9 cellular contexts compared by ENCODE assay signal in the genomic region with DNA sequence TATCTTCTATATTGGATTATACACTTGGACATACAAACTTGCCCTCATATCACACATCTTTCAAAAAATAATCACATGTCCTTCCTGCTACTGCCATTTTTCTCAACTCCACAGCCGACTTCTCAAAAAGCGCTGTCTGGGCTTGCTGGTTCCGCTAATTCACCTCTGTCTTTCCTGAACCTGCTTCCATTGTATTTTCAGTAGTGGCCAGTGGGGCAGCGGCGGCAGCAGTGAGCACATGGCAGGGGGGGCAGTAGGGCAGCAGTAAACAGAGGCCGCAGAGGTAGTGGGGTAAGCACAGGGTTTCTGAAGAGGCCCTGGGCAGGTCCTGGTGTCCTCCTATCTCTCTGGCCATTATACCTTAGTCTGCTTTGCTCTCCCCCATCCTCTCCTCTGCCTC.
A peak's percentile ranks its signal among the peaks of the same experiment; 100 is the strongest.
DNase-seq lines count a peak whose midpoint lies in the region; ATAC-seq, FAIRE-seq and TF ChIP-seq lines count a peak whose summit lies in the region.
"Had no signal": no experiment of that assay in that cellular context is flagged by ENCODE, and none has a peak within 500 bp of the region (broad histone marks: within the 10 kb centered on the region; RNA-seq: fewer than 3 reads in every experiment).

No MANE protein-coding gene starts in this region.

- H3K27ac ChIP-seq in DND-41 (ENCODE audit: low read length) (no peak overlapping the region), K562 (ENCODE audit: extremely low read depth, low read depth, low read length) (no peak overlapping the region)

- no peaks in the 10 kb centered on the region; the same call in 1 of the 2 replicates for H4K20me1 ChIP-seq in DND-41 (ENCODE audit: insufficient read depth, low read length)
- no peaks in the 10 kb centered on the region for H4K20me1 ChIP-seq in K562 (replicated peaks; ENCODE audit: control insufficient read depth, insufficient read depth, low read length)

- no peak overlapping the region for H3K4me3 Mint-ChIP-seq in neural crest cell
- no peak overlapping the region for H3K4me3 Mint-ChIP-seq in activated CD8-positive, alpha-beta T cell treated with anti-CD3 and anti-CD28 coated beads for 36 hours

- no peak for TF ChIP-seq EP300 in K562 (IDR thresholded peaks at IDR 0.05; ENCODE audit: low read length)

- FAIRE-seq in K562 (lab: Jason Lieb, UNC): peak; percentile 51

- TF ChIP-seq POLR2A in K562 (conservative IDR thresholded peaks at IDR 0.05): no peak

- no peaks in the 10 kb centered on the region for H3K36me3 Mint-ChIP-seq in neural crest cell (ENCODE audit: low read depth)
- no peaks in the 10 kb centered on the region for H3K36me3 Mint-ChIP-seq in activated CD8-positive, alpha-beta T cell treated with anti-CD3 and anti-CD28 coated beads for 36 hours (ENCODE audit: low read depth)

- H3K9ac ChIP-seq in DND-41 (ENCODE audit: low read depth, low read length) (no peak overlapping the region), K562 (ENCODE audit: insufficient read depth in 1 of 2, low read depth in 2 of 2, low read length in 2 of 2) (no peak overlapping the region)

- H3K4me3 ChIP-seq in DND-41 (ENCODE audit: low read depth in 1 of 2, low read length in 2 of 2) (no peak overlapping the region), K562 (no peak overlapping the region)

- H3K9me1 ChIP-seq in K562 (ENCODE audit: control insufficient read depth, insufficient read depth, low read length): no peaks in the 10 kb centered on the region

- TF ChIP-seq RAD21 in K562 (CRISPR knock-in tag; conservative IDR thresholded peaks at IDR 0.05 in 1 of 2, IDR thresholded peaks at IDR 0.05 in 1 of 2): no peak

- in situ Hi-C loops in KBM-7 (cut with MboI; ENCODE audit: low pct_unique_long_range_greater_than_20kb, low sequenced_read_pairs) (loop anchor here (25.0 kb wide), 2 partner anchors 270 to 445 kb away; partner anchors contain the start of gene SPON1), K562 (cut with MboI) (no loop called here)

- no peaks in the 10 kb centered on the region for H3K79me2 ChIP-seq in DND-41 (ENCODE audit: insufficient read depth, low read length)
- H3K79me2 ChIP-seq in K562 (ENCODE audit: control insufficient read depth, insufficient read depth, low read length): no peaks in the 10 kb centered on the region

- H3K9me3 ChIP-seq in DND-41 (ENCODE audit: insufficient read depth, low read length, severe bottlenecking) (no peaks in the 10 kb centered on the region), K562 (replicated peaks; ENCODE audit: control insufficient read depth, insufficient read depth, low read depth, low read length) (no peaks in the 10 kb centered on the region)

- H3K4me1 ChIP-seq in DND-41 (ENCODE audit: insufficient read depth, low read length): no peaks in the 10 kb centered on the region
- H3K4me1 ChIP-seq in K562 (replicated peaks in 1 of 2; ENCODE audit: control insufficient read depth in 2 of 2, insufficient read depth in 2 of 2, low read length in 2 of 2): no peaks in the 10 kb centered on the region

- H2AFZ ChIP-seq in DND-41 (ENCODE audit: low read depth, low read length): no peak overlapping the region
- no peak overlapping the region for H2AFZ ChIP-seq in K562 (ENCODE audit: low read depth, low read length)

- H3K4me1 Mint-ChIP-seq in neural crest cell: peaks cover 30% of the 10 kb centered on the region
- no peaks in the 10 kb centered on the region for H3K4me1 Mint-ChIP-seq in activated CD8-positive, alpha-beta T cell treated with anti-CD3 and anti-CD28 coated beads for 36 hours (ENCODE audit: low read depth)

- H3K27me3 ChIP-seq in DND-41 (ENCODE audit: insufficient read depth, low read length, poor library complexity) (peaks cover 24% of the 10 kb centered on the region), K562 (ENCODE audit: control insufficient read depth in 2 of 2, insufficient read depth in 2 of 2, low read length in 2 of 2) (peaks cover 9 to 54% of the 10 kb centered on the region in 2 experiments; a peak in 4 of 5 replicates)

- no TSS peak for BruUV-seq in K562 (replicated peaks; lab: Mats Ljungman, UMichigan)

- H3K9me3 Mint-ChIP-seq in neural crest cell: no peaks in the 10 kb centered on the region
- no peaks in the 10 kb centered on the region for H3K9me3 Mint-ChIP-seq in activated CD8-positive, alpha-beta T cell treated with anti-CD3 and anti-CD28 coated beads for 36 hours

- no peak for ATAC-seq in DND-41 (ENCODE audit: insufficient read depth, low read depth)
- ATAC-seq in K562: peak; percentile 89
- no peak for ATAC-seq in activated CD8-positive, alpha-beta T cell treated with anti-CD3 and anti-CD28 coated beads for 36 hours
- ATAC-seq: right cardiac atrium had no signal

- POLR2A ChIA-PET in K562 (lab: Yijun Ruan, JAX): no interaction called here
- POLR2A ChIA-PET in activated CD8-positive, alpha-beta T cell treated with anti-CD3 and anti-CD28 coated beads for 36 hours (lab: Charles Lee): no interaction called here

- 13% methylated on average over 6 of the region's 6 CpGs for WGBS in K562 (ENCODE audit: insufficient coverage, low coverage, missing lambda C conversion rate)

- no peak for DNase-seq in DND-41
- peak; percentile 16 for DNase-seq in KBM-7
- peak; percentile 23 to 49 (median 44) for DNase-seq in K562 (ENCODE audit: extremely low read depth in 1 of 4, low spot score in 3 of 4)
- DNase-seq in neural crest cell (ENCODE audit: low read depth, low spot score): no peak
- no peak for DNase-seq in activated CD8-positive, alpha-beta T cell treated with anti-CD3 and anti-CD28 coated beads for 36 hours
- DNase-seq in NCI-H226: no peak
- DNase-seq in NK-92 (lab: John Stamatoyannopoulos, UW; ENCODE audit: unreplicated experiment): no peak
- DNase-seq: NCI-H524, right cardiac atrium had no signal

- intact Hi-C loops in K562 (cut with micrococcal nuclease): no loop called here
- intact Hi-C loops in activated CD8-positive, alpha-beta T cell treated with anti-CD3 and anti-CD28 coated beads for 36 hours (cut with micrococcal nuclease): no loop called here

- H3K27me3 Mint-ChIP-seq in neural crest cell (ENCODE audit: low read depth): peaks cover 53% of the 10 kb centered on the region
- H3K27me3 Mint-ChIP-seq in activated CD8-positive, alpha-beta T cell treated with anti-CD3 and anti-CD28 coated beads for 36 hours: no peaks in the 10 kb centered on the region

- no peak overlapping the region for H3K4me2 ChIP-seq in DND-41 (ENCODE audit: insufficient read depth, low read length)
- no peak overlapping the region for H3K4me2 ChIP-seq in K562 (ENCODE audit: insufficient read depth, low read length)

- H3K27ac Mint-ChIP-seq in neural crest cell (ENCODE audit: unreplicated experiment): no peak overlapping the region
- H3K27ac Mint-ChIP-seq in activated CD8-positive, alpha-beta T cell treated with anti-CD3 and anti-CD28 coated beads for 36 hours: no peak overlapping the region

- no peaks in the 10 kb centered on the region for H3K36me3 ChIP-seq in DND-41 (ENCODE audit: insufficient read depth, low read length)
- no peaks in the 10 kb centered on the region for H3K36me3 ChIP-seq in K562 (ENCODE audit: control insufficient read depth, insufficient read depth, low read length)

- TF ChIP-seq CTCF in DND-41 (IDR thresholded peaks at IDR 0.05; ENCODE audit: borderline replicate concordance, extremely low read depth, low read length, poor library complexity, severe bottlenecking) (peak; percentile 32), K562 (IDR thresholded peaks at IDR 0.05 in 2 of 3, conservative IDR thresholded peaks at IDR 0.05 in 1 of 3; ENCODE audit: insufficient read depth in 2 of 3, low read depth in 1 of 3, low read length in 3 of 3) (peak; percentile 55 to 68 (median 62)), neural crest cell (conservative IDR thresholded peaks at IDR 0.05) (peak; percentile 32)
- TF ChIP-seq CTCF in activated CD8-positive, alpha-beta T cell treated with anti-CD3 and anti-CD28 coated beads for 36 hours (IDR thresholded peaks at IDR 0.05): no peak

- CTCF ChIA-PET in K562 (lab: Yijun Ruan, JAX; ENCODE audit: low intra/inter-chr PET ratio): interaction anchor here (0.6 kb wide), 1 partner anchor 581 kb away, joined by 4 read pairs; no protein-coding TSS in a partner anchor
- CTCF ChIA-PET in activated CD8-positive, alpha-beta T cell treated with anti-CD3 and anti-CD28 coated beads for 36 hours (lab: Charles Lee): interaction anchor here (1.3 to 1.5 kb wide), 3 partner anchors 15 to 18 kb away, joined by 3 to 4 read pairs (median 4); no protein-coding TSS in a partner anchor

TF ChIP-seq in K562, 482 proteins besides CTCF, POLR2A, EP300 and RAD21 (continues in another document):
- TF ChIP-seq GTF3C2 (IDR thresholded peaks at IDR 0.05; ENCODE audit: borderline replicate concordance, extremely low read depth, insufficient read length): no peak
- TF ChIP-seq, protein P1, sequence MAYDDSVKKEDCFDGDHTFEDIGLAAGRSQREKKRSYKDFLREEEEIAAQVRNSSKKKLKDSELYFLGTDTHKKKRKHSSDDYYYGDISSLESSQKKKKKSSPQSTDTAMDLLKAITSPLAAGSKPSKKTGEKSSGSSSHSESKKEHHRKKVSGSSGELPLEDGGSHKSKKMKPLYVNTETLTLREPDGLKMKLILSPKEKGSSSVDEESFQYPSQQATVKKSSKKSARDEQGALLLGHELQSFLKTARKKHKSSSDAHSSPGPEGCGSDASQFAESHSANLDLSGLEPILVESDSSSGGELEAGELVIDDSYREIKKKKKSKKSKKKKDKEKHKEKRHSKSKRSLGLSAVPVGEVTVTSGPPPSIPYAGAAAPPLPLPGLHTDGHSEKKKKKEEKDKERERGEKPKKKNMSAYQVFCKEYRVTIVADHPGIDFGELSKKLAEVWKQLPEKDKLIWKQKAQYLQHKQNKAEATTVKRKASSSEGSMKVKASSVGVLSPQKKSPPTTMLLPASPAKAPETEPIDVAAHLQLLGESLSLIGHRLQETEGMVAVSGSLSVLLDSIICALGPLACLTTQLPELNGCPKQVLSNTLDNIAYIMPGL (CRISPR knock-in tag; IDR thresholded peaks at IDR 0.05): no peak

Comparison
In these comparisons a context has a peak if more than half of its experiments do, and no peak if none do; other contexts are left out.
1. DNase-seq: peak in KBM-7 (single experiment) and K562 (4 of 4); none in DND-41 (single experiment), neural crest cell (single experiment), activated CD8-positive, alpha-beta T cell treated with anti-CD3 and anti-CD28 coated beads for 36 hours (single experiment), NCI-H226 (single experiment) and NK-92 (single experiment).